17 cellular contexts compared by ENCODE assay signal in the genomic region with DNA sequence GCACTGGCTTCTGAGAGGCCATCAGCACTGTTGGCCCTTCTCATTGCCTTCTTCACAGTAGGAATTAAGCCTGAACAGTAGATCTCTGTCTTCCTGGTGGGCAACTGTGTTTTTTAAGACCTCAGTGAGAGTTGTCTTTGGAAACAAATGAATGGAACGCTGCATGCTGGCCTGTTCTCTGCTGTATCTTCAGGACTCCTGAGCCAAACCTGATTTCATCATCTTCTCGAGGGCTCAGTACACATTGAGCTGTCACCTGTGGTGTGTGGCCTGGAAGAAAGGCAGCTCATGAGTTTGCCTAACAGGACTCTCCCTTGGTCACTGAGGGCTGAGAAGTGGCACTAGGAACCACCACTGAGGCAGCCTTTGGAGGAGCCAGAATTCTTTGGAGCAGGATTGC. TPM values are rescaled to one million over a fixed set of nuclear protein-coding genes. Genes with fewer than 3 reads are reported as not detected.
DNase-seq lines count a peak whose midpoint lies in the region; ATAC-seq, FAIRE-seq and TF ChIP-seq lines count a peak whose summit lies in the region.
"Had no signal": no experiment of that assay in that cellular context is flagged by ENCODE, and none has a peak within 500 bp of the region (broad histone marks: within the 10 kb centered on the region; RNA-seq: fewer than 3 reads in every experiment).

No MANE protein-coding gene starts in this region.

- intact Hi-C loops in MCF 10A (cut with micrococcal nuclease) (no loop called here), mammary epithelial cell (cut with micrococcal nuclease) (no loop called here), kidney (cut with DNase I) (no loop called here)
- intact Hi-C loops in CD4-positive, alpha-beta T cell (cut with DNase I, micrococcal nuclease): no loop called here

- H3K4me1 Mint-ChIP-seq in MCF 10A (ENCODE audit: insufficient read depth, unreplicated experiment) (peaks cover 69% of the 10 kb centered on the region), chondrocyte (ENCODE audit: low read depth) (peaks cover 97% of the 10 kb centered on the region), osteocyte (ENCODE audit: unreplicated experiment) (peaks cover 97% of the 10 kb centered on the region)
- H3K4me1 Mint-ChIP-seq in CD4-positive, alpha-beta T cell (ENCODE audit: low read depth): peaks cover 29% of the 10 kb centered on the region

- BruUV-seq in MCF 10A (replicated peaks; lab: Mats Ljungman, UMichigan): no TSS peak
- no TSS peak for BruUV-seq in mammary epithelial cell (replicated peaks; lab: Mats Ljungman, UMichigan)

- H2AFZ ChIP-seq in mammary epithelial cell (ENCODE audit: low read depth, low read length): no peak overlapping the region
- H2AFZ ChIP-seq: GM23248 had no signal

- no peak overlapping the region for H3K4me2 ChIP-seq in mammary epithelial cell (ENCODE audit: insufficient read depth, low read depth, low read length)

- no peak for ATAC-seq in CD4-positive, alpha-beta T cell (ENCODE audit: poor library complexity)
- ATAC-seq: CD8-positive, alpha-beta T cell; HCT116 had no signal

- dilution Hi-C loops in mammary epithelial cell (cut with HindIII; ENCODE audit: low sequenced_read_pairs): no loop called here

- POLR2A ChIA-PET in MCF 10A (lab: Yijun Ruan, JAX): interaction anchor here (0.8 kb wide), 1 partner anchor 17 kb away, joined by 3 read pairs; no protein-coding TSS in a partner anchor
- POLR2A ChIA-PET in CD4-positive, alpha-beta T cell (lab: Charles Lee): no interaction called here

- CTCF ChIA-PET in MCF 10A (lab: Yijun Ruan, JAX) (interaction anchor here (0.5 to 1.0 kb wide), 2 partner anchors 89 to 1006 kb away, joined by 3 read pairs; no protein-coding TSS in a partner anchor), mammary epithelial cell (lab: Charles Lee; ENCODE audit: low non-redundant PET) (no interaction called here)
- CTCF ChIA-PET in CD4-positive, alpha-beta T cell (lab: Charles Lee): no interaction called here

- H3K27me3 ChIP-seq in mammary epithelial cell (ENCODE audit: insufficient read depth, low read length): peaks cover 3% of the 10 kb centered on the region
- H3K27me3 ChIP-seq in CD4-positive, alpha-beta T cell (ENCODE audit: control insufficient read depth, insufficient read depth, low read length): no peaks in the 10 kb centered on the region

- no peak overlapping the region for H3K4me3 ChIP-seq in mammary epithelial cell (replicated peaks in 1 of 3; ENCODE audit: insufficient read depth in 1 of 3, low read depth in 2 of 3, low read length in 3 of 3)
- H3K4me3 ChIP-seq in kidney (ENCODE audit: low read length in 2 of 2): no peak overlapping the region
- H3K4me3 ChIP-seq: GM23248 had no signal

- H3K79me2 ChIP-seq in mammary epithelial cell (ENCODE audit: insufficient read depth, low read length): no peaks in the 10 kb centered on the region

- H3K9ac ChIP-seq in mammary epithelial cell (ENCODE audit: insufficient read depth, low read length) (no peak overlapping the region), kidney (ENCODE audit: low read length in 2 of 2) (no peak overlapping the region)
- H3K9ac ChIP-seq: GM23248 had no signal

- DNase-seq in MCF 10A (ENCODE audit: unreplicated experiment) (peak; percentile 49), mammary epithelial cell (no peak), chondrocyte (ENCODE audit: low spot score) (no peak), osteocyte (ENCODE audit: extremely low spot score, unreplicated experiment) (no peak), hippocampal formation (lab: John Stamatoyannopoulos, UW) (no peak), kidney (no peak)
- DNase-seq in CD4-positive, alpha-beta T cell: no peak
- DNase-seq: BE2C; CD8-positive, alpha-beta T cell; COR-L47 had no signal

- H3K4me3 Mint-ChIP-seq in MCF 10A (ENCODE audit: unreplicated experiment): no peak overlapping the region
- no peak overlapping the region for H3K4me3 Mint-ChIP-seq in chondrocyte (ENCODE audit: unreplicated experiment)
- H3K4me3 Mint-ChIP-seq in osteocyte (ENCODE audit: unreplicated experiment): no peak overlapping the region
- no peak overlapping the region for H3K4me3 Mint-ChIP-seq in CD4-positive, alpha-beta T cell
- H3K4me3 Mint-ChIP-seq: CD8-positive, alpha-beta T cell had no signal

- H3K36me3 Mint-ChIP-seq in MCF 10A (ENCODE audit: insufficient read depth, unreplicated experiment) (no peaks in the 10 kb centered on the region), chondrocyte (ENCODE audit: low read depth) (peaks cover 4% of the 10 kb centered on the region), osteocyte (ENCODE audit: unreplicated experiment) (peaks cover 10% of the 10 kb centered on the region)
- H3K36me3 Mint-ChIP-seq in CD4-positive, alpha-beta T cell (ENCODE audit: low read depth): no peaks in the 10 kb centered on the region

- in situ Hi-C loops in mammary epithelial cell (cut with MboI; ENCODE audit: low sequenced_read_pairs in 2 of 2): no loop called here

- H3K9me3 ChIP-seq in mammary epithelial cell (replicated peaks; ENCODE audit: insufficient read depth, low read length) (no peaks in the 10 kb centered on the region), kidney (ENCODE audit: control insufficient read depth in 1 of 2, low read length in 2 of 2) (no peaks in the 10 kb centered on the region)
- no peaks in the 10 kb centered on the region for H3K9me3 ChIP-seq in CD4-positive, alpha-beta T cell (ENCODE audit: control insufficient read depth, low read length)
- H3K9me3 ChIP-seq: BE2C had no signal

- peak overlapping the region; percentile 55 for H3K27ac Mint-ChIP-seq in MCF 10A (ENCODE audit: low read depth, unreplicated experiment)
- H3K27ac Mint-ChIP-seq in chondrocyte (ENCODE audit: unreplicated experiment): peak overlapping the region; percentile 78
- peak overlapping the region; percentile 78 for H3K27ac Mint-ChIP-seq in osteocyte (ENCODE audit: unreplicated experiment)
- H3K27ac Mint-ChIP-seq in CD4-positive, alpha-beta T cell: no peak overlapping the region
- H3K27ac Mint-ChIP-seq: CD8-positive, alpha-beta T cell had no signal

- H3K4me1 ChIP-seq in mammary epithelial cell (ENCODE audit: insufficient read depth, low read length) (no peaks in the 10 kb centered on the region), kidney (ENCODE audit: control insufficient read depth in 1 of 2, insufficient read depth in 1 of 2, low read depth in 1 of 2, low read length in 2 of 2) (peaks cover 10 to 20% of the 10 kb centered on the region in 2 donors)
- H3K4me1 ChIP-seq: BE2C had no signal

- no peak for TF ChIP-seq CTCF in MCF 10A (IDR thresholded peaks at IDR 0.05; ENCODE audit: unreplicated experiment)
- TF ChIP-seq CTCF in mammary epithelial cell (conservative IDR thresholded peaks at IDR 0.05 in 1 of 2, IDR thresholded peaks at IDR 0.05 in 1 of 2; ENCODE audit: extremely low read depth in 1 of 2, insufficient read depth in 1 of 2, low read depth in 1 of 2, low read length in 2 of 2): no peak
- no peak for TF ChIP-seq CTCF in chondrocyte (IDR thresholded peaks at IDR 0.05)
- no peak for TF ChIP-seq CTCF in osteocyte (IDR thresholded peaks at IDR 0.05)
- no peak for TF ChIP-seq CTCF in CD4-positive, alpha-beta T cell (IDR thresholded peaks at IDR 0.05)
- no peak for TF ChIP-seq CTCF in kidney (IDR thresholded peaks at IDR 0.05; ENCODE audit: borderline replicate concordance, extremely low read depth, insufficient read depth)

- no peaks in the 10 kb centered on the region for H3K27me3 Mint-ChIP-seq in MCF 10A (ENCODE audit: insufficient read depth, unreplicated experiment)
- H3K27me3 Mint-ChIP-seq in chondrocyte (ENCODE audit: low read depth): no peaks in the 10 kb centered on the region
- no peaks in the 10 kb centered on the region for H3K27me3 Mint-ChIP-seq in osteocyte (ENCODE audit: unreplicated experiment)
- H3K27me3 Mint-ChIP-seq in CD4-positive, alpha-beta T cell: no peaks in the 10 kb centered on the region

- 0% methylated on average over 2 of the region's 2 CpGs for WGBS in mammary epithelial cell (ENCODE audit: low coverage, missing lambda C conversion rate)

- no peaks in the 10 kb centered on the region for H4K20me1 ChIP-seq in mammary epithelial cell (ENCODE audit: insufficient read depth, low read length)

- no peak overlapping the region for H3K27ac ChIP-seq in mammary epithelial cell (ENCODE audit: insufficient read depth, low read depth, low read length)
- H3K27ac ChIP-seq in CD4-positive, alpha-beta T cell (ENCODE audit: low read depth, low read length): no peak overlapping the region
- no peak overlapping the region for H3K27ac ChIP-seq in kidney (ENCODE audit: low read depth in 2 of 2, low read length in 2 of 2)
- H3K27ac ChIP-seq: C4-2B, GM23248, HL-60 had no signal

- no peaks in the 10 kb centered on the region for H3K36me3 ChIP-seq in mammary epithelial cell (ENCODE audit: insufficient read depth, low read length)
- H3K36me3 ChIP-seq in kidney (ENCODE audit: control insufficient read depth in 1 of 2, insufficient read depth in 2 of 2, low read length in 2 of 2): no peaks in the 10 kb centered on the region
- H3K36me3 ChIP-seq: BE2C had no signal

- H3K9me3 Mint-ChIP-seq in MCF 10A (ENCODE audit: unreplicated experiment) (no peaks in the 10 kb centered on the region), chondrocyte (ENCODE audit: low read depth) (peaks cover 2% of the 10 kb centered on the region), osteocyte (ENCODE audit: unreplicated experiment) (no peaks in the 10 kb centered on the region)
- peaks cover 3% of the 10 kb centered on the region for H3K9me3 Mint-ChIP-seq in CD4-positive, alpha-beta T cell
- H3K9me3 Mint-ChIP-seq: CD8-positive, alpha-beta T cell had no signal

- no peak for FAIRE-seq in kidney (lab: Jason Lieb, UNC)
- FAIRE-seq: A204.1, D721Med, H54 had no signal

RNA-seq across cellular contexts. Expression of a gene that starts 39.7 kb away (rescaled TPM):
- total RNA-seq in MCF 10A (2022) (21.0 and 21.7 TPM in 2 replicates), mammary epithelial cell (1 to 10 TPM in 1 of 2 donors, under 1 TPM in 1; 0.33 to 2.0 TPM), chondrocyte (58.8 to 66.2 TPM (median 59.5 TPM) in 3 replicates), osteocyte (79.4 and 84.4 TPM in 2 replicates), kidney (10.7 TPM)
- polyA plus RNA-seq in mammary epithelial cell (0.20 TPM), kidney (ENCODE audit: insufficient read depth, low read depth, low replicate concordance) (1.7 TPM)
- polyA minus RNA-seq in mammary epithelial cell: not detected
- total RNA-seq in CD4-positive, alpha-beta T cell: 1 to 10 TPM; 5.2 to 5.9 TPM
